In genomic region chr1:201447911-201448871, GRCh38 we compare ENCODE assay signal across 7 cellular contexts. TPM values are rescaled to one million over a fixed set of nuclear protein-coding genes. Genes with fewer than 3 reads are reported as not detected.
DNase-seq lines count a peak whose midpoint lies in the region; ATAC-seq and TF ChIP-seq lines count a peak whose summit lies in the region.

No MANE protein-coding gene starts in this region.

- ATAC-seq in HG02973 (IDR thresholded peaks at IDR 0.05; ENCODE audit: unreplicated experiment) = peak; percentile 91
- peak; percentile 91 for ATAC-seq in stimulated activated effector memory CD8-positive, alpha-beta T cell treated with anti-CD3 and anti-CD28 coated beads, Interleukin-12 subunit alpha, Interleukin-12 subunit beta, amount 100 ng/mL, for 72 hours

- peaks cover 7% of the 10 kb centered on the region in 2 donors for H3K4me1 ChIP-seq in mucosa of rectum (ENCODE audit: control insufficient read depth in 2 of 2, insufficient read depth in 2 of 2, low read length in 2 of 2)

- DNase-seq in GM13976 (ENCODE audit: low spot score) = peak; percentile 88
- DNase-seq in NCI-H526 treated with DMSO at 0.1 percent for 48 hours (lab: John Stamatoyannopoulos, UW) = peak; percentile 8
- DNase-seq in activated CD8-positive, alpha-beta memory T cell treated with anti-CD3 and anti-CD28 coated beads for 4 hours (ENCODE audit: low read depth in 2 of 2) = peak; percentile 16 to 28
- no peak for DNase-seq in epithelial cell of proximal tubule (ENCODE audit: low read depth)
- DNase-seq in stimulated activated effector memory CD8-positive, alpha-beta T cell treated with anti-CD3 and anti-CD28 coated beads, Interleukin-12 subunit alpha, Interleukin-12 subunit beta, amount 100 ng/mL, for 72 hours (ENCODE audit: low spot score in 2 of 2) = peak; percentile 23 to 60

- TF ChIP-seq CTCF in GM13976 (IDR thresholded peaks at IDR 0.05; ENCODE audit: borderline replicate concordance, control extremely low read depth, extremely low read depth, insufficient read depth, missing control alignments) = peak; percentile 90
- peak; percentile 91 for TF ChIP-seq CTCF in epithelial cell of proximal tubule (conservative IDR thresholded peaks at IDR 0.05; ENCODE audit: low read depth, low read length)

- H3K27me3 ChIP-seq in mucosa of rectum (ENCODE audit: control insufficient read depth in 2 of 2, insufficient read depth in 2 of 2, low read length in 2 of 2) = no peaks in the 10 kb centered on the region

- H3K4me3 ChIP-seq in epithelial cell of proximal tubule (ENCODE audit: low read depth, low read length) (no peak overlapping the region), mucosa of rectum (ENCODE audit: low read length in 2 of 2) (no peak overlapping the region)

- H3K9me3 Mint-ChIP-seq in stimulated activated effector memory CD8-positive, alpha-beta T cell treated with anti-CD3 and anti-CD28 coated beads, Interleukin-12 subunit alpha, Interleukin-12 subunit beta, amount 100 ng/mL, for 72 hours = no peaks in the 10 kb centered on the region

- peaks cover 10% of the 10 kb centered on the region for H3K4me1 Mint-ChIP-seq in stimulated activated effector memory CD8-positive, alpha-beta T cell treated with anti-CD3 and anti-CD28 coated beads, Interleukin-12 subunit alpha, Interleukin-12 subunit beta, amount 100 ng/mL, for 72 hours

- H3K9me3 ChIP-seq in mucosa of rectum (ENCODE audit: control insufficient read depth in 2 of 2, low read length in 2 of 2) = no peaks in the 10 kb centered on the region

- peak overlapping the region; percentile 16 to 21 for H3K27ac ChIP-seq in mucosa of rectum (ENCODE audit: low read depth in 2 of 2, low read length in 2 of 2)

- H3K4me3 Mint-ChIP-seq in stimulated activated effector memory CD8-positive, alpha-beta T cell treated with anti-CD3 and anti-CD28 coated beads, Interleukin-12 subunit alpha, Interleukin-12 subunit beta, amount 100 ng/mL, for 72 hours = no peak overlapping the region

- no peaks in the 10 kb centered on the region for H3K36me3 Mint-ChIP-seq in stimulated activated effector memory CD8-positive, alpha-beta T cell treated with anti-CD3 and anti-CD28 coated beads, Interleukin-12 subunit alpha, Interleukin-12 subunit beta, amount 100 ng/mL, for 72 hours

- H3K27ac Mint-ChIP-seq in stimulated activated effector memory CD8-positive, alpha-beta T cell treated with anti-CD3 and anti-CD28 coated beads, Interleukin-12 subunit alpha, Interleukin-12 subunit beta, amount 100 ng/mL, for 72 hours = no peak overlapping the region

- H3K36me3 ChIP-seq in mucosa of rectum (ENCODE audit: control insufficient read depth in 2 of 2, insufficient read depth in 2 of 2, low read length in 2 of 2) = no peaks in the 10 kb centered on the region

- in situ Hi-C loops in GM13976 (cut with MboI; ENCODE audit: low sequenced_read_pairs, unreplicated experiment) = loop anchor here (10.0 kb wide), 1 partner anchor 67 kb away; no protein-coding TSS in a partner anchor

- H3K9ac ChIP-seq in mucosa of rectum (ENCODE audit: low read depth in 1 of 2, low read length in 2 of 2) = peak overlapping the region in 1 of 2 donors; percentile 24

RNA-seq across cellular contexts. Expression of gene PHLDA3, which starts 20.8 kb away (rescaled TPM):
- 40.4 and 53.9 TPM in 2 replicates for total RNA-seq in epithelial cell of proximal tubule

RNA-seq across cellular contexts. Expression of gene TNNI1, which starts 26.7 kb away (rescaled TPM):
- 0.35 TPM in 1 of 2 replicates, not detected in the other for total RNA-seq in epithelial cell of proximal tubule

RNA-seq across cellular contexts. Expression of gene LAD1, which starts 49.1 kb away (rescaled TPM):
- total RNA-seq in epithelial cell of proximal tubule = 36.9 and 72.5 TPM in 2 replicates

RNA-seq across cellular contexts. Expression of gene CSRP1, which starts 58.7 kb away (rescaled TPM):
- total RNA-seq in epithelial cell of proximal tubule = 630 and 765 TPM in 2 replicates
